In genomic region chr18:45567123-45567522, GRCh38 we compare ENCODE assay signal across 12 cellular contexts. TPM values are rescaled to one million over a fixed set of nuclear protein-coding genes. Genes with fewer than 3 reads are reported as not detected.
DNase-seq lines count a peak whose midpoint lies in the region; ATAC-seq and TF ChIP-seq lines count a peak whose summit lies in the region.
"Had no signal": no experiment of that assay in that cellular context is flagged by ENCODE, and none has a peak within 500 bp of the region (broad histone marks: within the 10 kb centered on the region; RNA-seq: fewer than 3 reads in every experiment).

No MANE protein-coding gene starts in this region.

- no peaks in the 10 kb centered on the region for H3K9me3 ChIP-seq in osteoblast (ENCODE audit: low read depth, low read length)
- H3K9me3 ChIP-seq: SJCRH30 had no signal

- peak overlapping the region; percentile 48 for H3K4me2 ChIP-seq in osteoblast (ENCODE audit: insufficient read depth, low read length)

- H3K27me3 ChIP-seq in osteoblast (ENCODE audit: insufficient read depth, low read length) = no peaks in the 10 kb centered on the region
- H3K27me3 ChIP-seq: SJCRH30 had no signal

- peaks cover 15% of the 10 kb centered on the region for H3K4me1 ChIP-seq in osteoblast (ENCODE audit: insufficient read depth, low read length)
- H3K4me1 ChIP-seq: SJCRH30 had no signal

- ATAC-seq in left cardiac atrium (peak; percentile 3 to 85), HG02884 (IDR thresholded peaks at IDR 0.05; ENCODE audit: unreplicated experiment) (no peak), HG03039 (IDR thresholded peaks at IDR 0.05; ENCODE audit: unreplicated experiment) (no peak)

- no peaks in the 10 kb centered on the region for H4K20me1 ChIP-seq in osteoblast (ENCODE audit: insufficient read depth, low read length)

- no peak for TF ChIP-seq CTCF in osteoblast (IDR thresholded peaks at IDR 0.05; ENCODE audit: extremely low read depth, low read depth, low read length)

- no peaks in the 10 kb centered on the region for H3K36me3 ChIP-seq in osteoblast (ENCODE audit: insufficient read depth, low read length)
- H3K36me3 ChIP-seq: SJCRH30 had no signal

- H3K4me3 ChIP-seq in osteoblast (ENCODE audit: insufficient read depth, low read length) = peak overlapping the region; percentile 27
- H3K4me3 ChIP-seq: SJCRH30 had no signal

- intact Hi-C loops in left cardiac atrium (cut with DNase I) = no loop called here

- H3K79me2 ChIP-seq in osteoblast (ENCODE audit: insufficient read depth, low read length) = no peaks in the 10 kb centered on the region

- no peak overlapping the region for H2AFZ ChIP-seq in osteoblast (ENCODE audit: low read length)

- peak; percentile 75 for DNase-seq in EH (ENCODE audit: low read depth)
- peak; percentile 51 for DNase-seq in amniotic epithelial cell (ENCODE audit: low read depth)
- peak; percentile 42 for DNase-seq in left cardiac atrium
- DNase-seq in osteoblast (ENCODE audit: insufficient read length, low spot score, missing footprints) = no peak
- no peak for DNase-seq in A172 (ENCODE audit: low spot score)
- no peak for DNase-seq in HuH-7.5 (ENCODE audit: low spot score)
- DNase-seq: AML-193, NCI-H526 treated with DMSO at 0.1 percent for 48 hours, SJCRH30 had no signal

- H3K27ac ChIP-seq in osteoblast (ENCODE audit: low read depth, low read length) = no peak overlapping the region
- H3K27ac ChIP-seq: SJCRH30 had no signal

RNA-seq across cellular contexts. Expression of gene SLC14A2, which starts 48.2 kb away (rescaled TPM):
- total RNA-seq in left cardiac atrium = under 1 TPM; 0.03 to 0.10 TPM
- under 0.01 and 0.29 TPM in 2 replicates for total RNA-seq in osteoblast
- not detected in 2 replicates for total RNA-seq in A172 (2014; rRNA removed; shearing (Covaris generic))
- total RNA-seq: neural crest cell, SJCRH30 had no signal

Comparison
In these comparisons a context has a peak if more than half of its experiments do, and no peak if none do; other contexts are left out.
1. DNase-seq: peak in EH (single experiment), amniotic epithelial cell (single experiment) and left cardiac atrium (single experiment); none in osteoblast (single experiment), A172 (single experiment) and HuH-7.5 (single experiment).
2. ATAC-seq: peak in left cardiac atrium (2 of 2); none in HG02884 (single experiment) and HG03039 (single experiment).